Comparison of ENCODE assay signal across 40 cellular contexts in the genomic region with DNA sequence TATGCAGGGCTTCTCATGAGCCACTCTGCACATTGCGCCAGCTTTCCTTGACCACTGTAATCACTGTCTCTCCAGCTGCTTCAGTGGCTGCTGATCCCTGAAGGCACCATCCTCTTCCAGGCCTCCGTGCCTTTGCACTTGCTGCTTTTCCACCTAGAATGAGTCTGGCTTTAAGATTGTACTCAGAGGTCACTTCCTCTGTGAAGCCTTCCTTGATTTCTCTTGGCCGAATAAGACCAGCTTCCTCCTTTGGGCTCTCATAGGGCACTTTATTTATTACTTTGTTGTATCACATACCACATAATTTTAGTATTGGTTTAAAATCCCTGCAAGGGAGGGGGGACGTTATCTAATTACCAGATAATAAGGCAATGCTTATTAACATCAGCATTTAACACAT. TPM values are rescaled to one million over a fixed set of nuclear protein-coding genes. Genes with fewer than 3 reads are reported as not detected.
"Had no signal": no experiment of that assay in that cellular context is flagged by ENCODE, and none has a peak within 500 bp of the region (broad histone marks: within the 10 kb centered on the region; RNA-seq: fewer than 3 reads in every experiment).

No MANE protein-coding gene starts in this region.

- H3K9me3 ChIP-seq: adrenal gland, ascending aorta, body of pancreas, breast epithelium had no signal

- H3K9me3 Mint-ChIP-seq: activated naive CD4-positive, alpha-beta T cell treated with anti-CD3 and anti-CD28 coated beads for 36 hours; activated naive CD4-positive, alpha-beta T cell treated with anti-CD3 and anti-CD28 coated beads, Interleukin-2, amount 10 ng/mL, durations not matched to agents 7 days and 5 days; activated naive CD4-positive, alpha-beta T cell treated with anti-CD3 and anti-CD28 coated beads, Interleukin-2, amount 50 U/mL, for 24 hours; activated naive CD4-positive, alpha-beta T cell treated with anti-CD3 and anti-CD28 coated beads, Interleukin-2, amount 50 U/mL, for 72 hours; activated naive CD8-positive, alpha-beta T cell treated with anti-CD3 and anti-CD28 coated beads for 36 hours; activated naive CD8-positive, alpha-beta T cell treated with anti-CD3 and anti-CD28 coated beads, Interleukin-2, amount 10 ng/mL, durations not matched to agents 7 days and 5 days; activated naive CD8-positive, alpha-beta T cell treated with anti-CD3 and anti-CD28 coated beads, Interleukin-2, amount 50 U/mL, for 24 hours; activated T-cell treated with anti-CD3 and anti-CD28 coated beads, Interleukin-2, amount 50 U/mL, for 24 hours; activated T-cell treated with anti-CD3 and anti-CD28 coated beads, Interleukin-2, amount 50 U/mL, for 4 hours; activated T-cell treated with anti-CD3 and anti-CD28 coated beads, Interleukin-2, amount 50 U/mL, for 72 hours; activated T-helper 1 cell treated with anti-CD3 and anti-CD28 coated beads, Interleukin-12 subunit alpha, Interleukin-12 subunit beta, Interleukin-2, Interleukin-4 antibody, amounts not matched to agents 30 ng/mL and 10 ng/mL and 1 ng/mL, durations not matched to agents 14 hours and 24 hours and 36 hours; activated T-helper 17 cell treated with anti-CD3 and anti-CD28 coated beads, Interleukin-2, amount 50 U/mL, for 72 hours; activated T-helper 2 cell treated with anti-CD3 and anti-CD28 coated beads, Interferon-gamma antibody, Interleukin-2, Interleukin-4, amounts not matched to agents 10 μg/mL and 5 μg/mL and 100 μg/mL, durations not matched to agents 14 hours and 24 hours and 36 hours; brain; central memory CD8-positive, alpha-beta T cell had no signal

- H3K27ac Mint-ChIP-seq: activated naive CD4-positive, alpha-beta T cell treated with anti-CD3 and anti-CD28 coated beads for 36 hours; activated naive CD4-positive, alpha-beta T cell treated with anti-CD3 and anti-CD28 coated beads, Interleukin-2, amount 10 ng/mL, durations not matched to agents 7 days and 5 days; activated naive CD4-positive, alpha-beta T cell treated with anti-CD3 and anti-CD28 coated beads, Interleukin-2, amount 50 U/mL, for 72 hours; activated naive CD8-positive, alpha-beta T cell; activated naive CD8-positive, alpha-beta T cell treated with anti-CD3 and anti-CD28 coated beads for 36 hours; activated naive CD8-positive, alpha-beta T cell treated with anti-CD3 and anti-CD28 coated beads, Interleukin-2, amount 10 ng/mL, durations not matched to agents 7 days and 5 days; activated naive CD8-positive, alpha-beta T cell treated with anti-CD3 and anti-CD28 coated beads, Interleukin-2, amount 50 U/mL, for 24 hours; activated T-cell treated with anti-CD3 and anti-CD28 coated beads, Interleukin-2, amount 50 U/mL, for 24 hours; activated T-cell treated with anti-CD3 and anti-CD28 coated beads, Interleukin-2, amount 50 U/mL, for 72 hours; activated T-helper 1 cell treated with anti-CD3 and anti-CD28 coated beads, Interleukin-12 subunit alpha, Interleukin-12 subunit beta, Interleukin-2, Interleukin-4 antibody, amounts not matched to agents 30 ng/mL and 10 ng/mL and 1 ng/mL, durations not matched to agents 14 hours and 24 hours and 36 hours; activated T-helper 17 cell treated with anti-CD3 and anti-CD28 coated beads, Interleukin-2, amount 50 U/mL, for 72 hours; activated T-helper 2 cell treated with anti-CD3 and anti-CD28 coated beads, Interferon-gamma antibody, Interleukin-2, Interleukin-4, amounts not matched to agents 10 μg/mL and 5 μg/mL and 100 μg/mL, durations not matched to agents 14 hours and 24 hours and 36 hours; brain had no signal

- H3K4me3 ChIP-seq: adrenal gland, ascending aorta, body of pancreas, breast epithelium, cardiac muscle cell had no signal

- H3K4me1 ChIP-seq: adrenal gland, ascending aorta, body of pancreas, breast epithelium had no signal

- H3K36me3 ChIP-seq: adrenal gland, ascending aorta, brain microvascular endothelial cell, breast epithelium, cardiac muscle cell had no signal

- H3K27ac ChIP-seq: adrenal gland, ascending aorta, body of pancreas, brain microvascular endothelial cell, breast epithelium, cardiac muscle cell had no signal

- FAIRE-seq: astrocyte, bronchial epithelial cell had no signal

- H3K36me3 Mint-ChIP-seq: activated naive CD4-positive, alpha-beta T cell treated with anti-CD3 and anti-CD28 coated beads, Interleukin-2, amount 10 ng/mL, durations not matched to agents 7 days and 5 days; activated naive CD4-positive, alpha-beta T cell treated with anti-CD3 and anti-CD28 coated beads, Interleukin-2, amount 50 U/mL, for 24 hours; activated naive CD4-positive, alpha-beta T cell treated with anti-CD3 and anti-CD28 coated beads, Interleukin-2, amount 50 U/mL, for 72 hours; activated naive CD8-positive, alpha-beta T cell; activated naive CD8-positive, alpha-beta T cell treated with anti-CD3 and anti-CD28 coated beads for 36 hours; activated naive CD8-positive, alpha-beta T cell treated with anti-CD3 and anti-CD28 coated beads, Interleukin-2, amount 10 ng/mL, durations not matched to agents 7 days and 5 days had no signal

- H3K27me3 ChIP-seq: ascending aorta, body of pancreas, brain microvascular endothelial cell had no signal

- H3K4me3 Mint-ChIP-seq: activated naive CD4-positive, alpha-beta T cell treated with anti-CD3 and anti-CD28 coated beads for 36 hours; activated naive CD4-positive, alpha-beta T cell treated with anti-CD3 and anti-CD28 coated beads, Interleukin-2, amount 10 ng/mL, durations not matched to agents 7 days and 5 days; activated naive CD4-positive, alpha-beta T cell treated with anti-CD3 and anti-CD28 coated beads, Interleukin-2, amount 50 U/mL, for 24 hours; activated naive CD8-positive, alpha-beta T cell; activated naive CD8-positive, alpha-beta T cell treated with anti-CD3 and anti-CD28 coated beads for 36 hours; activated naive CD8-positive, alpha-beta T cell treated with anti-CD3 and anti-CD28 coated beads, Interleukin-2, amount 10 ng/mL, durations not matched to agents 7 days and 5 days; activated naive CD8-positive, alpha-beta T cell treated with anti-CD3 and anti-CD28 coated beads, Interleukin-2, amount 50 U/mL, for 24 hours; activated T-cell treated with anti-CD3 and anti-CD28 coated beads, Interleukin-2, amount 50 U/mL, for 24 hours; activated T-cell treated with anti-CD3 and anti-CD28 coated beads, Interleukin-2, amount 50 U/mL, for 4 hours; activated T-cell treated with anti-CD3 and anti-CD28 coated beads, Interleukin-2, amount 50 U/mL, for 72 hours; activated T-helper 1 cell treated with anti-CD3 and anti-CD28 coated beads, Interleukin-12 subunit alpha, Interleukin-12 subunit beta, Interleukin-2, Interleukin-4 antibody, amounts not matched to agents 30 ng/mL and 10 ng/mL and 1 ng/mL, durations not matched to agents 14 hours and 24 hours and 36 hours; activated T-helper 17 cell treated with anti-CD3 and anti-CD28 coated beads, Interleukin-2, amount 50 U/mL, for 72 hours; brain; central memory CD8-positive, alpha-beta T cell had no signal

- H3K4me1 Mint-ChIP-seq: activated naive CD4-positive, alpha-beta T cell treated with anti-CD3 and anti-CD28 coated beads, Interleukin-2, amount 10 ng/mL, durations not matched to agents 7 days and 5 days; activated naive CD4-positive, alpha-beta T cell treated with anti-CD3 and anti-CD28 coated beads, Interleukin-2, amount 50 U/mL, for 24 hours; activated naive CD8-positive, alpha-beta T cell treated with anti-CD3 and anti-CD28 coated beads, Interleukin-2, amount 10 ng/mL, durations not matched to agents 7 days and 5 days; activated T-helper 17 cell treated with anti-CD3 and anti-CD28 coated beads, Interleukin-2, amount 50 U/mL, for 72 hours; central memory CD8-positive, alpha-beta T cell had no signal

- DNase-seq: activated effector memory CD4-positive, alpha-beta T cell treated with anti-CD3 and anti-CD28 coated beads, Interleukin-2, amount 50 U/mL, for 16 hours; activated effector memory CD4-positive, alpha-beta T cell treated with Interleukin-2 at 50 U/mL for 16 hours; activated gamma-delta T cell; activated gamma-delta T cell treated with Interleukin-2 at 50 U/mL for 16 hours; activated naive CD4-positive, alpha-beta T cell; activated naive CD4-positive, alpha-beta T cell treated with anti-CD3 and anti-CD28 coated beads for 36 hours; activated naive CD4-positive, alpha-beta T cell treated with anti-CD3 and anti-CD28 coated beads, Interleukin-2, amount 10 ng/mL, durations not matched to agents 7 days and 5 days; activated naive CD4-positive, alpha-beta T cell treated with anti-CD3 and anti-CD28 coated beads, Interleukin-2, amount 50 U/mL, for 16 hours; activated naive CD4-positive, alpha-beta T cell treated with Interleukin-2 at 50 U/mL for 16 hours; activated naive CD8-positive, alpha-beta T cell treated with anti-CD3 and anti-CD28 coated beads for 36 hours; activated naive CD8-positive, alpha-beta T cell treated with anti-CD3 and anti-CD28 coated beads, Interleukin-2, amount 10 ng/mL, durations not matched to agents 7 days and 5 days; activated naive CD8-positive, alpha-beta T cell treated with anti-CD3 and anti-CD28 coated beads, Interleukin-2, amount 50 U/mL, for 24 hours; activated T-cell treated with anti-CD3 and anti-CD28 coated beads, Interleukin-2, amount 50 U/mL, for 1 hour; activated T-cell treated with anti-CD3 and anti-CD28 coated beads, Interleukin-2, amount 50 U/mL, for 24 hours; activated T-cell treated with anti-CD3 and anti-CD28 coated beads, Interleukin-2, amount 50 U/mL, for 4 hours; activated T-cell treated with anti-CD3 and anti-CD28 coated beads, Interleukin-2, amount 50 U/mL, for 48 hours; activated T-cell treated with anti-CD3 and anti-CD28 coated beads, Interleukin-2, amount 50 U/mL, for 72 hours; adrenal gland; amniotic stem cell; anterior cingulate cortex; aorta; body of pancreas; brain microvascular endothelial cell; caudate nucleus; central memory CD4-positive, alpha-beta T cell; cerebellar nuclear complex had no signal

- ATAC-seq: activated naive CD4-positive, alpha-beta T cell treated with anti-CD3 and anti-CD28 coated beads, Interleukin-2, amount 50 U/mL, for 72 hours; activated naive CD8-positive, alpha-beta T cell treated with anti-CD3 and anti-CD28 coated beads, Interleukin-2, amount 50 U/mL, for 24 hours; activated T-cell treated with anti-CD3 and anti-CD28 coated beads, Interleukin-2, amount 50 U/mL, for 4 hours; activated T-cell treated with anti-CD3 and anti-CD28 coated beads, Interleukin-2, amount 50 U/mL, for 72 hours; activated T-helper 17 cell treated with anti-CD3 and anti-CD28 coated beads, Interleukin-2, amount 50 U/mL, for 72 hours; body of pancreas had no signal

RNA-seq across cellular contexts. Expression of gene CACNA1E, which starts 10.6 kb away (rescaled TPM):
- total RNA-seq: activated naive CD4-positive, alpha-beta T cell treated with anti-CD3 and anti-CD28 coated beads for 36 hours; activated naive CD8-positive, alpha-beta T cell treated with anti-CD3 and anti-CD28 coated beads, Interleukin-2, amount 10 ng/mL, durations not matched to agents 7 days and 5 days; activated T-helper 1 cell treated with anti-CD3 and anti-CD28 coated beads, Interleukin-12 subunit alpha, Interleukin-12 subunit beta, Interleukin-2, Interleukin-4 antibody, amounts not matched to agents 30 ng/mL and 10 ng/mL and 1 ng/mL, durations not matched to agents 14 hours and 24 hours and 36 hours; activated T-helper 2 cell treated with anti-CD3 and anti-CD28 coated beads, Interferon-gamma antibody, Interleukin-2, Interleukin-4, amounts not matched to agents 10 μg/mL and 5 μg/mL and 100 μg/mL, durations not matched to agents 14 hours and 24 hours and 36 hours; ascending aorta; bronchial epithelial cell; chondrocyte had no signal
- polyA plus RNA-seq: aorta, cardiac muscle cell had no signal
